Comparison of ENCODE assay signal across 13 cellular contexts in genomic region chr19:40756502-40757110, GRCh38. TPM values are rescaled to one million over a fixed set of nuclear protein-coding genes. Genes with fewer than 3 reads are reported as not detected.
DNase-seq lines count a peak whose midpoint lies in the region; ATAC-seq and TF ChIP-seq lines count a peak whose summit lies in the region.
"Had no signal": no experiment of that assay in that cellular context is flagged by ENCODE, and none has a peak within 500 bp of the region (broad histone marks: within the 10 kb centered on the region; RNA-seq: fewer than 3 reads in every experiment).

No MANE protein-coding gene starts in this region.

- ATAC-seq in foreskin keratinocyte: peak; percentile 84
- ATAC-seq in stimulated activated memory B cell treated with anti-CD40 and anti-IgM and Interleukin-4, amounts not matched to agents 10 μg/mL and 1 μg/mL and 100 μg/mL, for 72 hours: no peak
- ATAC-seq in GM18867 (IDR thresholded peaks at IDR 0.05; ENCODE audit: unreplicated experiment): no peak
- ATAC-seq: gastrocnemius medialis had no signal

- peaks cover 20 to 75% (median 33%) of the 10 kb centered on the region in 3 donors for H3K36me3 ChIP-seq in esophagus squamous epithelium

- TF ChIP-seq CTCF in foreskin keratinocyte (conservative IDR thresholded peaks at IDR 0.05) (no peak), esophagus squamous epithelium (IDR thresholded peaks at IDR 0.05) (no peak)

- peak; percentile 64 for DNase-seq in activated T-cell treated with anti-CD3 and anti-CD28 coated beads, Interleukin-2, amount 50 U/mL, for 24 hours
- no peak for DNase-seq in activated T-cell treated with anti-CD3 and anti-CD28 coated beads, Interleukin-2, amount 50 U/mL, for 1 hour
- DNase-seq in activated CD8-positive, alpha-beta memory T cell treated with anti-CD3 and anti-CD28 coated beads, Interleukin-2, amount 50 U/mL, for 4 hours: peak; percentile 43
- DNase-seq in foreskin keratinocyte: peak; percentile 51 to 78
- no peak for DNase-seq in NCI-H1436 (lab: John Stamatoyannopoulos, UW)
- no peak for DNase-seq in esophagus squamous epithelium (lab: John Stamatoyannopoulos, UW)
- DNase-seq: ACHN, gastrocnemius medialis, NCI-H1436 treated with DMSO at 0.1 percent for 48 hours had no signal

- peak overlapping the region; percentile 83 for H3K4me3 Mint-ChIP-seq in activated T-cell treated with anti-CD3 and anti-CD28 coated beads, Interleukin-2, amount 50 U/mL, for 24 hours
- H3K4me3 Mint-ChIP-seq in stimulated activated memory B cell treated with anti-CD40 and anti-IgM and Interleukin-4, amounts not matched to agents 10 μg/mL and 1 μg/mL and 100 μg/mL, for 72 hours: peak overlapping the region; percentile 35

- no peaks in the 10 kb centered on the region for H3K9me3 Mint-ChIP-seq in activated T-cell treated with anti-CD3 and anti-CD28 coated beads, Interleukin-2, amount 50 U/mL, for 24 hours
- no peaks in the 10 kb centered on the region for H3K9me3 Mint-ChIP-seq in stimulated activated memory B cell treated with anti-CD40 and anti-IgM and Interleukin-4, amounts not matched to agents 10 μg/mL and 1 μg/mL and 100 μg/mL, for 72 hours

- no peak for TF ChIP-seq POLR2A in esophagus squamous epithelium (IDR thresholded peaks at IDR 0.05)

- H3K27ac ChIP-seq in foreskin keratinocyte: no peak overlapping the region
- peak overlapping the region in 2 of 4 donors; percentile 6 to 38 for H3K27ac ChIP-seq in esophagus squamous epithelium
- H3K27ac ChIP-seq: gastrocnemius medialis had no signal

- intact Hi-C loops in esophagus squamous epithelium (cut with DNase I): no loop called here

- H3K4me1 Mint-ChIP-seq in activated T-cell treated with anti-CD3 and anti-CD28 coated beads, Interleukin-2, amount 50 U/mL, for 24 hours (ENCODE audit: low read depth): peaks cover 62% of the 10 kb centered on the region
- H3K4me1 Mint-ChIP-seq in stimulated activated memory B cell treated with anti-CD40 and anti-IgM and Interleukin-4, amounts not matched to agents 10 μg/mL and 1 μg/mL and 100 μg/mL, for 72 hours: peaks cover 48% of the 10 kb centered on the region

- H3K4me3 ChIP-seq in esophagus squamous epithelium: no peak overlapping the region
- H3K4me3 ChIP-seq: gastrocnemius medialis had no signal

- H3K27me3 Mint-ChIP-seq in activated T-cell treated with anti-CD3 and anti-CD28 coated beads, Interleukin-2, amount 50 U/mL, for 24 hours: no peaks in the 10 kb centered on the region
- no peaks in the 10 kb centered on the region for H3K27me3 Mint-ChIP-seq in stimulated activated memory B cell treated with anti-CD40 and anti-IgM and Interleukin-4, amounts not matched to agents 10 μg/mL and 1 μg/mL and 100 μg/mL, for 72 hours

- H3K4me1 ChIP-seq in foreskin keratinocyte (peaks cover 12% of the 10 kb centered on the region), esophagus squamous epithelium (peaks cover 22 to 70% (median 39%) of the 10 kb centered on the region in 3 donors)

- no peaks in the 10 kb centered on the region for H3K27me3 ChIP-seq in foreskin keratinocyte
- no peaks in the 10 kb centered on the region for H3K27me3 ChIP-seq in esophagus squamous epithelium
- H3K27me3 ChIP-seq: gastrocnemius medialis had no signal

- WGBS in esophagus squamous epithelium, 2 donors: 55 to 59% methylated on average over 10 to 11 of the region's 11 CpGs

- no peaks in the 10 kb centered on the region for H3K9me3 ChIP-seq in esophagus squamous epithelium
- H3K9me3 ChIP-seq: gastrocnemius medialis had no signal

- peaks cover 92% of the 10 kb centered on the region for H3K36me3 Mint-ChIP-seq in activated T-cell treated with anti-CD3 and anti-CD28 coated beads, Interleukin-2, amount 50 U/mL, for 24 hours (ENCODE audit: low read depth)
- H3K36me3 Mint-ChIP-seq in stimulated activated memory B cell treated with anti-CD40 and anti-IgM and Interleukin-4, amounts not matched to agents 10 μg/mL and 1 μg/mL and 100 μg/mL, for 72 hours: peaks cover 73% of the 10 kb centered on the region

- H3K27ac Mint-ChIP-seq in activated T-cell treated with anti-CD3 and anti-CD28 coated beads, Interleukin-2, amount 50 U/mL, for 24 hours: peak overlapping the region; percentile 97
- peak overlapping the region; percentile 86 for H3K27ac Mint-ChIP-seq in stimulated activated memory B cell treated with anti-CD40 and anti-IgM and Interleukin-4, amounts not matched to agents 10 μg/mL and 1 μg/mL and 100 μg/mL, for 72 hours

RNA-seq across cellular contexts. Expression of gene SNRPA, which starts 5.6 kb away (rescaled TPM):
- total RNA-seq in foreskin keratinocyte (104 and 129 TPM in 2 replicates), esophagus squamous epithelium (10 to 100 TPM; 45.0 to 79.5 (median 51.0) TPM)
- 121 and 130 TPM in 2 replicates for polyA plus RNA-seq in foreskin keratinocyte

RNA-seq across cellular contexts. Expression of gene ACTMAP, which starts 6.3 kb away (rescaled TPM):
- total RNA-seq in foreskin keratinocyte (2.1 and 2.5 TPM in 2 replicates), esophagus squamous epithelium (1 to 10 TPM; 2.1 to 2.8 (median 2.4) TPM)
- polyA plus RNA-seq in foreskin keratinocyte: 4.1 and 4.9 TPM in 2 replicates

RNA-seq across cellular contexts. Expression of gene MIA, which starts 18.7 kb away (rescaled TPM):
- total RNA-seq in foreskin keratinocyte: 5.6 and 15.4 TPM in 2 replicates
- polyA plus RNA-seq in foreskin keratinocyte: 10.0 and 23.9 TPM in 2 replicates
- 1 to 10 TPM in 1 of 4 donors, not detected in 3; 3.7 TPM for total RNA-seq in esophagus squamous epithelium
- total RNA-seq: gastrocnemius medialis, lung microvascular endothelial cell, renal cortical epithelial cell had no signal

RNA-seq across cellular contexts. Expression of gene RAB4B, which starts 21.4 kb away (rescaled TPM):
- 13.0 and 17.0 TPM in 2 replicates for total RNA-seq in foreskin keratinocyte
- 25.7 and 33.1 TPM in 2 replicates for polyA plus RNA-seq in foreskin keratinocyte
- total RNA-seq in esophagus squamous epithelium: 10 to 100 TPM; 15.2 to 37.0 (median 20.5) TPM

RNA-seq across cellular contexts. Expression of gene ITPKC, which starts 39.7 kb away (rescaled TPM):
- total RNA-seq in foreskin keratinocyte (24.1 and 35.7 TPM in 2 replicates), esophagus squamous epithelium (100 to 1,000 TPM in 2 of 4 donors, 10 to 100 TPM in 2; 58.5 to 127 (median 95.7) TPM)
- polyA plus RNA-seq in foreskin keratinocyte: 20.7 and 30.5 TPM in 2 replicates

Comparison
In these comparisons a context has a peak if more than half of its experiments do, and no peak if none do; other contexts are left out.
1. DNase-seq: peak in activated T-cell treated with anti-CD3 and anti-CD28 coated beads, Interleukin-2, amount 50 U/mL, for 24 hours (single experiment), activated CD8-positive, alpha-beta memory T cell treated with anti-CD3 and anti-CD28 coated beads, Interleukin-2, amount 50 U/mL, for 4 hours (single experiment) and foreskin keratinocyte (2 of 2); none in activated T-cell treated with anti-CD3 and anti-CD28 coated beads, Interleukin-2, amount 50 U/mL, for 1 hour (single experiment), NCI-H1436 (single experiment) and esophagus squamous epithelium (single experiment).